10 cellular contexts compared by ENCODE assay signal in genomic region chr7:136874393-136875032, GRCh38. TPM values are rescaled to one million over a fixed set of nuclear protein-coding genes. Genes with fewer than 3 reads are reported as not detected.
A peak's percentile ranks its signal among the peaks of the same experiment; 100 is the strongest.
DNase-seq lines count a peak whose midpoint lies in the region; ATAC-seq and TF ChIP-seq lines count a peak whose summit lies in the region.
"Had no signal": no experiment of that assay in that cellular context is flagged by ENCODE, and none has a peak within 500 bp of the region (broad histone marks: within the 10 kb centered on the region; RNA-seq: fewer than 3 reads in every experiment).

No MANE protein-coding gene starts in this region.

- DNase-seq in left ventricle myocardium inferior (no peak), left ventricle myocardium superior (no peak), OCI-M1 (lab: John Stamatoyannopoulos, UW) (peak; percentile 4), fibroblast of mammary gland (ENCODE audit: low read depth) (peak; percentile 21), HUDEP-2 (lab: John Stamatoyannopoulos, UW; ENCODE audit: unreplicated experiment in 76 of 76) (no peak), right atrium auricular region (ENCODE audit: low spot score) (no peak)
- DNase-seq in stimulated activated CD4-positive, alpha-beta T cell treated with anti-CD3 and anti-CD28 coated beads, Interleukin-4, amount 100 ng/mL, for 1 hour: no peak
- DNase-seq: activated B cell treated with CpG ODN at 0.5 μM for 24 hours, GF-D8 had no signal

- H3K36me3 ChIP-seq in left ventricle myocardium inferior: no peaks in the 10 kb centered on the region
- no peaks in the 10 kb centered on the region for H3K36me3 ChIP-seq in right atrium auricular region

- H3K4me3 ChIP-seq in left ventricle myocardium inferior: no peak overlapping the region
- no peak overlapping the region for H3K4me3 ChIP-seq in fibroblast of mammary gland (ENCODE audit: control insufficient read depth, low read depth, low read length)
- no peak overlapping the region for H3K4me3 ChIP-seq in right atrium auricular region

- ATAC-seq in left ventricle myocardium superior (no peak), HG02678 (IDR thresholded peaks at IDR 0.05; ENCODE audit: unreplicated experiment) (no peak)

- H3K9me3 ChIP-seq in left ventricle myocardium inferior (replicated peaks): no peaks in the 10 kb centered on the region
- H3K9me3 ChIP-seq in right atrium auricular region: no peaks in the 10 kb centered on the region

- peak overlapping the region; percentile 83 for H3K27ac ChIP-seq in left ventricle myocardium inferior (replicated peaks)
- peak overlapping the region in 1 of 2 donors; percentile 93 for H3K27ac ChIP-seq in right atrium auricular region

- TF ChIP-seq CTCF in left ventricle myocardium inferior (IDR thresholded peaks at IDR 0.05; ENCODE audit: borderline replicate concordance) (peak; percentile 29), fibroblast of mammary gland (conservative IDR thresholded peaks at IDR 0.05; ENCODE audit: control insufficient read depth, insufficient read depth, low read depth, low read length) (peak; percentile 62), right atrium auricular region (IDR thresholded peaks at IDR 0.05) (peak in 1 of 2 donors; percentile 43)

- intact Hi-C loops in left ventricle myocardium inferior (cut with micrococcal nuclease) (no loop called here), left ventricle myocardium superior (cut with micrococcal nuclease) (loop anchor here (10.0 kb wide), 1 partner anchor 210 kb away; no protein-coding TSS in a partner anchor)

- H3K4me1 ChIP-seq in left ventricle myocardium inferior: peaks cover 78% of the 10 kb centered on the region
- peaks cover 0 to 31% of the 10 kb centered on the region in 2 donors for H3K4me1 ChIP-seq in right atrium auricular region

- peaks cover 21% of the 10 kb centered on the region for H3K27me3 ChIP-seq in left ventricle myocardium inferior (ENCODE audit: low read depth)
- no peaks in the 10 kb centered on the region for H3K27me3 ChIP-seq in right atrium auricular region

RNA-seq across cellular contexts. Expression of gene CHRM2, which starts 6.1 kb away (rescaled TPM):
- total RNA-seq in left ventricle myocardium inferior: 76.2 TPM
- 89.0 TPM for total RNA-seq in left ventricle myocardium superior
- 100 to 1,000 TPM in 1 of 2 donors, 10 to 100 TPM in 1; 55.3 to 123 TPM for total RNA-seq in right atrium auricular region
- total RNA-seq: activated B cell treated with CpG ODN at 0.5 μM for 24 hours had no signal

Comparison
In these comparisons a context has a peak if more than half of its experiments do, and no peak if none do; other contexts are left out.
1. DNase-seq: peak in OCI-M1 (single experiment) and fibroblast of mammary gland (single experiment); none in left ventricle myocardium inferior (single experiment), left ventricle myocardium superior (single experiment), HUDEP-2 (0 of 76), stimulated activated CD4-positive, alpha-beta T cell treated with anti-CD3 and anti-CD28 coated beads, Interleukin-4, amount 100 ng/mL, for 1 hour (single experiment) and right atrium auricular region (single experiment).